In the genomic region with DNA sequence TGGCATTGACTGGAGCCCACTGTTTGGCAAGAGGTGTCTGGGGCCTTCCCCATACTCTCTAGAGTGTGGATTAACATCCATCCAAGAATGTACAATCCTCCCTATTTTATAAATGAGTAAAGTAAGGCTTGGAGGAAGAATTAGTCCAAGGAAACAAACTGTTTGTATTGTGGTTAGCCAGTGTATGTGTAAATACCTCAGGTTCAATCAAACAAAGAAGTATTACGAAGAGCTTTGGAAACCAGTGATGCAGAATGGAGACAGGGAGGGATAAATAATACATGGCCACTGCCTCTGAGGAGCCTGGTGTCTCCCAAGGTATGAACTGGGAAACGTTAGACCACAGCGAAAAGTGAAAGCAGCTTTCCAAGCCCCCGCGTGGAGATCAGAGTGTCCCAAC, we compare ENCODE assay signal across 19 cellular contexts.
DNase-seq lines count a peak whose midpoint lies in the region; ATAC-seq, FAIRE-seq and TF ChIP-seq lines count a peak whose summit lies in the region.
"Had no signal": no experiment of that assay in that cellular context is flagged by ENCODE, and none has a peak within 500 bp of the region (broad histone marks: within the 10 kb centered on the region; RNA-seq: fewer than 3 reads in every experiment).

No MANE protein-coding gene starts in this region.

- no peak for FAIRE-seq in kidney (lab: Jason Lieb, UNC)
- FAIRE-seq: GM12892, GM18507, H54 had no signal

- peak; percentile 10 for ATAC-seq in esophagus mucosa
- no peak for ATAC-seq in HG03196 (IDR thresholded peaks at IDR 0.05; ENCODE audit: unreplicated experiment)
- ATAC-seq: HCT116 had no signal

- no peaks in the 10 kb centered on the region for H3K4me1 ChIP-seq in kidney (ENCODE audit: control insufficient read depth in 1 of 2, insufficient read depth in 1 of 2, low read depth in 1 of 2, low read length in 2 of 2)

- H3K4me3 ChIP-seq in kidney (ENCODE audit: low read length in 2 of 2), result no peak overlapping the region
- H3K4me3 ChIP-seq: BLaER1, GM23248 had no signal

- no peak overlapping the region for H3K27ac ChIP-seq in kidney (ENCODE audit: low read depth in 2 of 2, low read length in 2 of 2)
- H3K27ac ChIP-seq: 22Rv1, BLaER1, GM23248 had no signal

- no peak overlapping the region for H3K9ac ChIP-seq in kidney (ENCODE audit: low read length in 2 of 2)
- H3K9ac ChIP-seq: BLaER1, GM23248 had no signal

- intact Hi-C loops in kidney (cut with DNase I), result no loop called here

- TF ChIP-seq CTCF in kidney (IDR thresholded peaks at IDR 0.05; ENCODE audit: borderline replicate concordance, extremely low read depth, insufficient read depth), result no peak

- DNase-seq in DMS53 (lab: John Stamatoyannopoulos, UW) (peak; percentile 8), DMS53 treated with DMSO at 0.1 percent for 48 hours (lab: John Stamatoyannopoulos, UW; ENCODE audit: unreplicated experiment) (no peak), RPMI7951 (ENCODE audit: low read depth) (peak; percentile 38), renal cortical epithelial cell (ENCODE audit: low read depth) (peak; percentile 46), GOT3 (lab: John Stamatoyannopoulos, UW) (no peak), kidney (no peak)
- DNase-seq: CD4-positive, alpha-beta memory T cell; DMS153; GDM1; GM23248; HFFc6 had no signal

- peaks cover 0 to 5% of the 10 kb centered on the region in 2 donors for H3K9me3 ChIP-seq in kidney (ENCODE audit: control insufficient read depth in 1 of 2, low read length in 2 of 2)

- H3K36me3 ChIP-seq in kidney (ENCODE audit: control insufficient read depth in 1 of 2, insufficient read depth in 2 of 2, low read length in 2 of 2), result no peaks in the 10 kb centered on the region
- H3K36me3 ChIP-seq: BLaER1 had no signal

Comparison
In these comparisons a context has a peak if more than half of its experiments do, and no peak if none do; other contexts are left out.
1. DNase-seq: peak in DMS53 (single experiment), RPMI7951 (single experiment) and renal cortical epithelial cell (single experiment); none in DMS53 treated with DMSO at 0.1 percent for 48 hours (single experiment), GOT3 (single experiment) and kidney (single experiment).